ENCODE assay signal across 12 cellular contexts in the genomic region with DNA sequence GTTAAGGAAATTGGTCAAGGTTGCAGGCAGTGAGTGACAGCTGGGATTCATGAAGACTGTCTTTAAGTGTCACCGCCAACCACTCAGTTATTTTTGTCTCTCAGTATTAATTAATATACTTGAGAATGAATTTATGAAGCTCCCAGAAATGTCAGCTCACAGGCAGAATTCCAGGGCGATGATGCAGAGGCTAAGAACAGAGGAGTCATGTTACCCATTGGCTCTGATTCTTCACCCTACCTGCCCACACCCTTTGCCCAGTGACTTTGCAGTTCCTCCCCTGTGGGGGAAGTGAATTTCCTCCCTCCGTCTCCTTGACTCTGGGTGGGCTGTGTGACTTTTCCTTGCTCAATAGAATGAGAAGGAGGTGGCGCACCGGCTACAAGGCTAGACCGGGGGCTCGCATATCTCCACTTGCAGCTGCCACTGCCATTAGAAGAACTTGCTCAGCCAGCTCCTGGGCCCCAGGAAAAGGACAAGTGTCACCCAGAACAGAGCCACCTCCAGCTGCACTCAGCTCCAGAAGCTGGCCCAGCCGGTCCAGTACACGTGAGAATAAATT.
DNase-seq lines count a peak whose midpoint lies in the region; ATAC-seq and TF ChIP-seq lines count a peak whose summit lies in the region.
"Had no signal": no experiment of that assay in that cellular context is flagged by ENCODE, and none has a peak within 500 bp of the region (broad histone marks: within the 10 kb centered on the region; RNA-seq: fewer than 3 reads in every experiment).

No MANE protein-coding gene starts in this region.

- H3K27me3 ChIP-seq in H7 (ENCODE audit: control insufficient read depth, insufficient read depth, low read length), result peaks cover 1% of the 10 kb centered on the region; the same call in 1 of the 2 replicates
- peaks cover 0 to 4% (median 0%) of the 10 kb centered on the region in 9 donors for H3K27me3 ChIP-seq in heart left ventricle
- H3K27me3 ChIP-seq in CD4-positive, alpha-beta memory T cell (ENCODE audit: insufficient read depth, low read length), result no peaks in the 10 kb centered on the region
- peaks cover 0 to 6% of the 10 kb centered on the region in 2 donors for H3K27me3 ChIP-seq in tibial nerve

- peak; percentile 50 for DNase-seq in H7
- DNase-seq in SW480 (ENCODE audit: low spot score), result peak; percentile 58
- DNase-seq in heart left ventricle, result peak in 2 of 5 donors; percentile 23 to 38
- peak; percentile 85 for DNase-seq in renal cortical epithelial cell (ENCODE audit: low read depth)
- no peak for DNase-seq in CD4-positive, alpha-beta memory T cell
- DNase-seq in 8988T, result no peak
- no peak for DNase-seq in KG1 (lab: John Stamatoyannopoulos, UW)
- no peak for DNase-seq in tibial nerve (ENCODE audit: low spot score in 2 of 2)
- DNase-seq: Caco-2, MV-4-11, NCI-H748 treated with DMSO at 0.1 percent for 48 hours, T-helper 9 cell had no signal

- H3K36me3 ChIP-seq in H7 (replicated peaks; ENCODE audit: control insufficient read depth, insufficient read depth, low read length) (no peaks in the 10 kb centered on the region), heart left ventricle (no peaks in the 10 kb centered on the region), tibial nerve (no peaks in the 10 kb centered on the region)
- H3K36me3 ChIP-seq in CD4-positive, alpha-beta memory T cell (ENCODE audit: insufficient read depth, low read length), result no peaks in the 10 kb centered on the region

- H3K27ac Mint-ChIP-seq in CD4-positive, alpha-beta memory T cell, result no peak overlapping the region

- ATAC-seq in heart left ventricle, result peak; percentile 56 to 85 (median 76)

- no peaks in the 10 kb centered on the region for H3K9me3 Mint-ChIP-seq in CD4-positive, alpha-beta memory T cell

- WGBS in heart left ventricle, 4 donors, result 57 to 74% (median 67%) methylated on average over 9 of the region's 9 CpGs
- WGBS in tibial nerve, 2 donors, result 76 to 82% methylated on average over 9 of the region's 9 CpGs

- CTCF ChIA-PET in CD4-positive, alpha-beta memory T cell (lab: Charles Lee; ENCODE audit: partially characterized antibody), result no interaction called here

- H3K4me1 ChIP-seq in heart left ventricle, result peaks cover 0 to 14% (median 0%) of the 10 kb centered on the region in 12 donors
- H3K4me1 ChIP-seq in CD4-positive, alpha-beta memory T cell (ENCODE audit: insufficient read depth, low read length), result no peaks in the 10 kb centered on the region
- H3K4me1 ChIP-seq in tibial nerve, result peaks cover 0 to 16% (median 0%) of the 10 kb centered on the region in 4 donors
- H3K4me1 ChIP-seq: Caco-2 had no signal

- H3K27me3 Mint-ChIP-seq in CD4-positive, alpha-beta memory T cell, result peaks cover 22 to 48% of the 10 kb centered on the region in 2 donors

- H3K4me3 ChIP-seq in H7 (ENCODE audit: insufficient read depth, low read depth, low read length) (no peak overlapping the region), heart left ventricle (peak overlapping the region in 10 of 12 donors; percentile 14 to 54 (median 38)), tibial nerve (no peak overlapping the region)
- no peak overlapping the region for H3K4me3 ChIP-seq in CD4-positive, alpha-beta memory T cell (ENCODE audit: low read length in 2 of 2)

- peaks cover 0 to 3% (median 0%) of the 10 kb centered on the region in 4 donors for H3K4me1 Mint-ChIP-seq in CD4-positive, alpha-beta memory T cell

- H3K27ac ChIP-seq in heart left ventricle (peak overlapping the region in 4 of 12 donors; percentile 9 to 52 (median 28)), tibial nerve (no peak overlapping the region)
- H3K27ac ChIP-seq in CD4-positive, alpha-beta memory T cell (ENCODE audit: low read depth, low read length), result no peak overlapping the region

- intact Hi-C loops in heart left ventricle (cut with DNase I), result no loop called here
- intact Hi-C loops in CD4-positive, alpha-beta memory T cell (cut with micrococcal nuclease), result loop anchor here (5.0 kb wide), 1 partner anchor 1015 kb away; no protein-coding TSS in a partner anchor

- TF ChIP-seq EP300 in tibial nerve (IDR thresholded peaks at IDR 0.05), result no peak

- no peaks in the 10 kb centered on the region for H3K36me3 Mint-ChIP-seq in CD4-positive, alpha-beta memory T cell

- no peak for TF ChIP-seq CTCF in heart left ventricle (IDR thresholded peaks at IDR 0.05)
- TF ChIP-seq CTCF in tibial nerve (IDR thresholded peaks at IDR 0.05), result no peak

- H3K9me3 ChIP-seq in heart left ventricle, result no peaks in the 10 kb centered on the region
- no peaks in the 10 kb centered on the region for H3K9me3 ChIP-seq in CD4-positive, alpha-beta memory T cell (ENCODE audit: control insufficient read depth in 1 of 2, low read length in 2 of 2)
- H3K9me3 ChIP-seq in tibial nerve, result no peaks in the 10 kb centered on the region
- H3K9me3 ChIP-seq: Caco-2 had no signal

- TF ChIP-seq POLR2A in heart left ventricle (IDR thresholded peaks at IDR 0.05), result no peak
- no peak for TF ChIP-seq POLR2A in tibial nerve (IDR thresholded peaks at IDR 0.05)

- H3K4me3 Mint-ChIP-seq in CD4-positive, alpha-beta memory T cell, result no peak overlapping the region

- POLR2A ChIA-PET in CD4-positive, alpha-beta memory T cell (lab: Charles Lee; ENCODE audit: partially characterized antibody), result no interaction called here

Comparison
In these comparisons a context has a peak if more than half of its experiments do, and no peak if none do; other contexts are left out.
1. DNase-seq: peak in H7 (single experiment), SW480 (single experiment) and renal cortical epithelial cell (single experiment); none in CD4-positive, alpha-beta memory T cell (0 of 5), 8988T (single experiment), KG1 (single experiment) and tibial nerve (0 of 2).
2. H3K4me3 ChIP-seq: peak in heart left ventricle (10 of 12); none in H7 (single experiment), CD4-positive, alpha-beta memory T cell (0 of 2) and tibial nerve (0 of 4).